Comparison of ENCODE assay signal across 8 cellular contexts in genomic region chr15:74541494-74542191, GRCh38. TPM values are rescaled to one million over a fixed set of nuclear protein-coding genes. Genes with fewer than 3 reads are reported as not detected.
A peak's percentile ranks its signal among the peaks of the same experiment; 100 is the strongest.
DNase-seq lines count a peak whose midpoint lies in the region; ATAC-seq and TF ChIP-seq lines count a peak whose summit lies in the region.

No MANE protein-coding gene starts in this region.

- DNase-seq in GM03348 (ENCODE audit: low spot score): peak; percentile 51
- peak; percentile 62 for DNase-seq in GM23338 (ENCODE audit: low spot score)
- peak; percentile 53 for DNase-seq in NAMALWA (ENCODE audit: low spot score)
- peak; percentile 57 for DNase-seq in activated CD4-positive, alpha-beta T cell treated with anti-CD3 and anti-CD28 coated beads, Interleukin-2, amount 50 U/mL, for 1 hour
- peak; percentile 42 to 84 for DNase-seq in stimulated activated effector memory CD8-positive, alpha-beta T cell treated with anti-CD3 and anti-CD28 coated beads, Interleukin-12 subunit alpha, Interleukin-12 subunit beta, amount 100 ng/mL, for 72 hours (ENCODE audit: low spot score in 2 of 2)

- H3K36me3 ChIP-seq in GM23338 (ENCODE audit: insufficient read depth): peaks cover 26% of the 10 kb centered on the region
- H3K36me3 ChIP-seq in ectodermal cell (ENCODE audit: control insufficient read depth, insufficient read depth, low read length): peaks cover 4% of the 10 kb centered on the region
- no peaks in the 10 kb centered on the region for H3K36me3 ChIP-seq in muscle layer of duodenum (ENCODE audit: control insufficient read depth in 1 of 2, insufficient read depth in 2 of 2, low read length in 2 of 2)

- peaks cover 13% of the 10 kb centered on the region; the same call in 1 of the 2 replicates for H3F3A ChIP-seq in GM23338 (replicated peaks; ENCODE audit: low read depth)

- no peaks in the 10 kb centered on the region for H3K9me2 ChIP-seq in GM23338 (ENCODE audit: insufficient read depth)

- no peaks in the 10 kb centered on the region for H3K9me3 Mint-ChIP-seq in GM23338
- H3K9me3 Mint-ChIP-seq in stimulated activated effector memory CD8-positive, alpha-beta T cell treated with anti-CD3 and anti-CD28 coated beads, Interleukin-12 subunit alpha, Interleukin-12 subunit beta, amount 100 ng/mL, for 72 hours: no peaks in the 10 kb centered on the region

- 0 to 2% methylated on average over 21 of the region's 21 CpGs for WGBS in ectodermal cell, 2 experiments

- H3K36me3 Mint-ChIP-seq in GM23338 (ENCODE audit: low read depth): peaks cover 33% of the 10 kb centered on the region
- peaks cover 51% of the 10 kb centered on the region for H3K36me3 Mint-ChIP-seq in stimulated activated effector memory CD8-positive, alpha-beta T cell treated with anti-CD3 and anti-CD28 coated beads, Interleukin-12 subunit alpha, Interleukin-12 subunit beta, amount 100 ng/mL, for 72 hours

- 0 out of 2 replicates have a peak overlapping the region, but pooled peaks have one; percentile 85 for H2AFZ ChIP-seq in GM23338

- peak overlapping the region; percentile 99 for H3K4me3 ChIP-seq in GM23338
- H3K4me3 ChIP-seq in ectodermal cell (ENCODE audit: insufficient read depth, low read depth, low read length): peak overlapping the region; percentile 86
- H3K4me3 ChIP-seq in muscle layer of duodenum (ENCODE audit: low read depth in 1 of 2, low read length in 2 of 2): peak overlapping the region; percentile 76 to 86

- peaks cover 22% of the 10 kb centered on the region for H4K20me1 ChIP-seq in GM23338 (replicated peaks; ENCODE audit: insufficient read depth)

- H3K27ac ChIP-seq in GM23338 (ENCODE audit: low read depth) (peak overlapping the region; percentile 97), ectodermal cell (ENCODE audit: insufficient read depth, low read depth, low read length, poor library complexity, severe bottlenecking) (peak overlapping the region; percentile 83), muscle layer of duodenum (ENCODE audit: low read length) (no peak overlapping the region)

- peak; percentile 32 for ATAC-seq in GM23338
- ATAC-seq in stimulated activated effector memory CD8-positive, alpha-beta T cell treated with anti-CD3 and anti-CD28 coated beads, Interleukin-12 subunit alpha, Interleukin-12 subunit beta, amount 100 ng/mL, for 72 hours: peak; percentile 75
- ATAC-seq in HG03442 (IDR thresholded peaks at IDR 0.05; ENCODE audit: unreplicated experiment): no peak

- no peak for TF ChIP-seq CTCF in GM23338 (conservative IDR thresholded peaks at IDR 0.05; ENCODE audit: low read depth in 2 of 2)

- peaks cover 36% of the 10 kb centered on the region for H3K4me1 Mint-ChIP-seq in GM23338
- H3K4me1 Mint-ChIP-seq in stimulated activated effector memory CD8-positive, alpha-beta T cell treated with anti-CD3 and anti-CD28 coated beads, Interleukin-12 subunit alpha, Interleukin-12 subunit beta, amount 100 ng/mL, for 72 hours: peaks cover 57% of the 10 kb centered on the region

- H3K27me3 Mint-ChIP-seq in GM23338 (ENCODE audit: insufficient read depth, low read depth, poor library complexity): peaks cover 9% of the 10 kb centered on the region

- no peaks in the 10 kb centered on the region for H3K27me3 ChIP-seq in GM23338 (ENCODE audit: insufficient read depth)
- no peaks in the 10 kb centered on the region for H3K27me3 ChIP-seq in ectodermal cell (ENCODE audit: control insufficient read depth, insufficient read depth, low read length, poor library complexity, severe bottlenecking)
- no peaks in the 10 kb centered on the region for H3K27me3 ChIP-seq in muscle layer of duodenum (ENCODE audit: low read depth, low read length)

- H3K79me2 ChIP-seq in GM23338 (replicated peaks; ENCODE audit: insufficient read depth): peaks cover 74% of the 10 kb centered on the region

- H3K4me1 ChIP-seq in GM23338 (ENCODE audit: insufficient read depth): peaks cover 43% of the 10 kb centered on the region
- H3K4me1 ChIP-seq in ectodermal cell (ENCODE audit: control insufficient read depth, insufficient read depth, low read length): peaks cover 20% of the 10 kb centered on the region
- H3K4me1 ChIP-seq in muscle layer of duodenum (ENCODE audit: control insufficient read depth in 1 of 2, insufficient read depth in 2 of 2, low read length in 2 of 2): peaks cover 14 to 30% of the 10 kb centered on the region in 2 donors

- H3K27ac Mint-ChIP-seq in GM23338: peak overlapping the region; percentile 91
- H3K27ac Mint-ChIP-seq in stimulated activated effector memory CD8-positive, alpha-beta T cell treated with anti-CD3 and anti-CD28 coated beads, Interleukin-12 subunit alpha, Interleukin-12 subunit beta, amount 100 ng/mL, for 72 hours: peak overlapping the region; percentile 92

- peak overlapping the region; percentile 86 for H3K4me2 ChIP-seq in GM23338

- peak overlapping the region; percentile 97 for H3K4me3 Mint-ChIP-seq in GM23338
- H3K4me3 Mint-ChIP-seq in stimulated activated effector memory CD8-positive, alpha-beta T cell treated with anti-CD3 and anti-CD28 coated beads, Interleukin-12 subunit alpha, Interleukin-12 subunit beta, amount 100 ng/mL, for 72 hours: peak overlapping the region; percentile 97

- H3K9me3 ChIP-seq in ectodermal cell (ENCODE audit: control insufficient read depth, low read length) (no peaks in the 10 kb centered on the region), muscle layer of duodenum (ENCODE audit: control insufficient read depth in 1 of 2, low read length in 2 of 2) (no peaks in the 10 kb centered on the region)

TF ChIP-seq in GM23338, 12 proteins besides CTCF, POLR2A, EP300 and RAD21 (continues in another document):
- no peak for TF ChIP-seq EZH2phosphoT487 (IDR thresholded peaks at IDR 0.05; ENCODE audit: unreplicated experiment)
- no peak for TF ChIP-seq CREB1 (CRISPR knock-in tag; IDR thresholded peaks at IDR 0.05; ENCODE audit: low read depth)
- no peak for TF ChIP-seq POLR2AphosphoS5 (IDR thresholded peaks at IDR 0.05; ENCODE audit: low read depth)
- TF ChIP-seq EZH2 (IDR thresholded peaks at IDR 0.05; ENCODE audit: low read depth, unreplicated experiment): no peak
- TF ChIP-seq, protein P1, sequence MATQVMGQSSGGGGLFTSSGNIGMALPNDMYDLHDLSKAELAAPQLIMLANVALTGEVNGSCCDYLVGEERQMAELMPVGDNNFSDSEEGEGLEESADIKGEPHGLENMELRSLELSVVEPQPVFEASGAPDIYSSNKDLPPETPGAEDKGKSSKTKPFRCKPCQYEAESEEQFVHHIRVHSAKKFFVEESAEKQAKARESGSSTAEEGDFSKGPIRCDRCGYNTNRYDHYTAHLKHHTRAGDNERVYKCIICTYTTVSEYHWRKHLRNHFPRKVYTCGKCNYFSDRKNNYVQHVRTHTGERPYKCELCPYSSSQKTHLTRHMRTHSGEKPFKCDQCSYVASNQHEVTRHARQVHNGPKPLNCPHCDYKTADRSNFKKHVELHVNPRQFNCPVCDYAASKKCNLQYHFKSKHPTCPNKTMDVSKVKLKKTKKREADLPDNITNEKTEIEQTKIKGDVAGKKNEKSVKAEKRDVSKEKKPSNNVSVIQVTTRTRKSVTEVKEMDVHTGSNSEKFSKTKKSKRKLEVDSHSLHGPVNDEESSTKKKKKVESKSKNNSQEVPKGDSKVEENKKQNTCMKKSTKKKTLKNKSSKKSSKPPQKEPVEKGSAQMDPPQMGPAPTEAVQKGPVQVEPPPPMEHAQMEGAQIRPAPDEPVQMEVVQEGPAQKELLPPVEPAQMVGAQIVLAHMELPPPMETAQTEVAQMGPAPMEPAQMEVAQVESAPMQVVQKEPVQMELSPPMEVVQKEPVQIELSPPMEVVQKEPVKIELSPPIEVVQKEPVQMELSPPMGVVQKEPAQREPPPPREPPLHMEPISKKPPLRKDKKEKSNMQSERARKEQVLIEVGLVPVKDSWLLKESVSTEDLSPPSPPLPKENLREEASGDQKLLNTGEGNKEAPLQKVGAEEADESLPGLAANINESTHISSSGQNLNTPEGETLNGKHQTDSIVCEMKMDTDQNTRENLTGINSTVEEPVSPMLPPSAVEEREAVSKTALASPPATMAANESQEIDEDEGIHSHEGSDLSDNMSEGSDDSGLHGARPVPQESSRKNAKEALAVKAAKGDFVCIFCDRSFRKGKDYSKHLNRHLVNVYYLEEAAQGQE (IDR thresholded peaks at IDR 0.05; ENCODE audit: unreplicated experiment): no peak
- TF ChIP-seq, protein P2, sequence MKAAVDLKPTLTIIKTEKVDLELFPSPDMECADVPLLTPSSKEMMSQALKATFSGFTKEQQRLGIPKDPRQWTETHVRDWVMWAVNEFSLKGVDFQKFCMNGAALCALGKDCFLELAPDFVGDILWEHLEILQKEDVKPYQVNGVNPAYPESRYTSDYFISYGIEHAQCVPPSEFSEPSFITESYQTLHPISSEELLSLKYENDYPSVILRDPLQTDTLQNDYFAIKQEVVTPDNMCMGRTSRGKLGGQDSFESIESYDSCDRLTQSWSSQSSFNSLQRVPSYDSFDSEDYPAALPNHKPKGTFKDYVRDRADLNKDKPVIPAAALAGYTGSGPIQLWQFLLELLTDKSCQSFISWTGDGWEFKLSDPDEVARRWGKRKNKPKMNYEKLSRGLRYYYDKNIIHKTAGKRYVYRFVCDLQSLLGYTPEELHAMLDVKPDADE (IDR thresholded peaks at IDR 0.05): no peak
- TF ChIP-seq NANOG (IDR thresholded peaks at IDR 0.05; ENCODE audit: borderline replicate concordance): no peak

RNA-seq across cellular contexts. Expression of gene ARID3B, which starts 0.6 kb away (rescaled TPM):
- 114 and 147 TPM in 2 replicates for total RNA-seq in GM23338 (2014; rRNA removed; shearing (Covaris generic))
- 65.5 and 72.8 TPM in 2 replicates for polyA plus RNA-seq in GM23338 (2016; fragmentation: Nextera tagmentation; extraction: Ambion mirVana)
- polyA plus RNA-seq in ectodermal cell (2013, experiment 1 of 4): 107 TPM
- polyA plus RNA-seq in ectodermal cell (2013, experiment 2 of 4): 108 TPM
- polyA plus RNA-seq in ectodermal cell (2013, experiment 3 of 4): 78.0 TPM
- polyA plus RNA-seq in ectodermal cell (2013, experiment 4 of 4): 82.3 TPM
